Comparison of ENCODE assay signal across 9 cellular contexts in genomic region chr11:73257342-73258103, GRCh38. TPM values are rescaled to one million over a fixed set of nuclear protein-coding genes. Genes with fewer than 3 reads are reported as not detected.
DNase-seq lines count a peak whose midpoint lies in the region; ATAC-seq and TF ChIP-seq lines count a peak whose summit lies in the region.
"Had no signal": no experiment of that assay in that cellular context is flagged by ENCODE, and none has a peak within 500 bp of the region (broad histone marks: within the 10 kb centered on the region; RNA-seq: fewer than 3 reads in every experiment).

No MANE protein-coding gene starts in this region.

- POLR2A ChIA-PET in WTC11 (lab: Charles Lee) = no interaction called here

- no peak overlapping the region for H3K27ac Mint-ChIP-seq in WTC11
- H3K27ac Mint-ChIP-seq in glutamatergic neuron (ENCODE audit: unreplicated experiment) = no peak overlapping the region

- TF ChIP-seq CTCF in WTC11 (IDR thresholded peaks at IDR 0.05) (no peak), glutamatergic neuron (IDR thresholded peaks at IDR 0.05; ENCODE audit: partially characterized antibody, unreplicated experiment) (no peak)

- no peaks in the 10 kb centered on the region for H3K36me3 Mint-ChIP-seq in WTC11
- H3K36me3 Mint-ChIP-seq in glutamatergic neuron (ENCODE audit: unreplicated experiment) = no peaks in the 10 kb centered on the region

- H3K9me3 Mint-ChIP-seq in WTC11 (no peaks in the 10 kb centered on the region), glutamatergic neuron (ENCODE audit: unreplicated experiment) (no peaks in the 10 kb centered on the region)

- CTCF ChIA-PET in WTC11 (lab: Charles Lee) = interaction anchor here (0.8 to 1.8 kb wide), 8 partner anchors 13 to 115 kb away, joined by 3 to 12 read pairs (median 4); partner anchors contain the start of gene FCHSD2

- H3K27me3 Mint-ChIP-seq in WTC11 (ENCODE audit: low read depth) (peaks cover 3% of the 10 kb centered on the region), glutamatergic neuron (ENCODE audit: unreplicated experiment) (peaks cover 4% of the 10 kb centered on the region)

- no peak overlapping the region for H3K4me3 Mint-ChIP-seq in WTC11
- H3K4me3 Mint-ChIP-seq in glutamatergic neuron (ENCODE audit: unreplicated experiment) = no peak overlapping the region

- DNase-seq in GM04504 (ENCODE audit: low read depth) (peak; percentile 88), WTC11 (ENCODE audit: low spot score) (no peak), Right ventricle myocardium superior (peak; percentile 62), retina (peak; percentile 48), glutamatergic neuron (no peak)
- no peak for DNase-seq in stimulated activated naive CD4-positive, alpha-beta T cell (lab: John Stamatoyannopoulos, UW)

- peaks cover 6% of the 10 kb centered on the region; the same call in 1 of the 2 replicates for H3K4me1 Mint-ChIP-seq in WTC11
- H3K4me1 Mint-ChIP-seq in glutamatergic neuron (ENCODE audit: low read depth, unreplicated experiment) = peaks cover 6% of the 10 kb centered on the region

- intact Hi-C loops in Right ventricle myocardium superior (cut with DNase I) = no loop called here

- ATAC-seq in WTC11 (peak; percentile 48; the same call in 1 of the 2 replicates), Right ventricle myocardium superior (ENCODE audit: poor library complexity) (peak; percentile 65), GM21367 (IDR thresholded peaks at IDR 0.05; ENCODE audit: unreplicated experiment) (no peak), GM21515 (IDR thresholded peaks at IDR 0.05; ENCODE audit: unreplicated experiment) (no peak)

TF ChIP-seq in WTC11, 78 proteins besides CTCF, POLR2A, EP300 and RAD21:
- TF ChIP-seq FOXP4 (CRISPR knock-in tag; IDR thresholded peaks at IDR 0.05) = no peak
- TF ChIP-seq, protein P1, sequence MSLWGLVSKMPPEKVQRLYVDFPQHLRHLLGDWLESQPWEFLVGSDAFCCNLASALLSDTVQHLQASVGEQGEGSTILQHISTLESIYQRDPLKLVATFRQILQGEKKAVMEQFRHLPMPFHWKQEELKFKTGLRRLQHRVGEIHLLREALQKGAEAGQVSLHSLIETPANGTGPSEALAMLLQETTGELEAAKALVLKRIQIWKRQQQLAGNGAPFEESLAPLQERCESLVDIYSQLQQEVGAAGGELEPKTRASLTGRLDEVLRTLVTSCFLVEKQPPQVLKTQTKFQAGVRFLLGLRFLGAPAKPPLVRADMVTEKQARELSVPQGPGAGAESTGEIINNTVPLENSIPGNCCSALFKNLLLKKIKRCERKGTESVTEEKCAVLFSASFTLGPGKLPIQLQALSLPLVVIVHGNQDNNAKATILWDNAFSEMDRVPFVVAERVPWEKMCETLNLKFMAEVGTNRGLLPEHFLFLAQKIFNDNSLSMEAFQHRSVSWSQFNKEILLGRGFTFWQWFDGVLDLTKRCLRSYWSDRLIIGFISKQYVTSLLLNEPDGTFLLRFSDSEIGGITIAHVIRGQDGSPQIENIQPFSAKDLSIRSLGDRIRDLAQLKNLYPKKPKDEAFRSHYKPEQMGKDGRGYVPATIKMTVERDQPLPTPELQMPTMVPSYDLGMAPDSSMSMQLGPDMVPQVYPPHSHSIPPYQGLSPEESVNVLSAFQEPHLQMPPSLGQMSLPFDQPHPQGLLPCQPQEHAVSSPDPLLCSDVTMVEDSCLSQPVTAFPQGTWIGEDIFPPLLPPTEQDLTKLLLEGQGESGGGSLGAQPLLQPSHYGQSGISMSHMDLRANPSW (CRISPR knock-in tag; conservative IDR thresholded peaks at IDR 0.05; ENCODE audit: low read depth) = no peak
- TF ChIP-seq FOXP1 (CRISPR knock-in tag; IDR thresholded peaks at IDR 0.05; ENCODE audit: borderline replicate concordance) = no peak
- no peak for TF ChIP-seq RELA (CRISPR knock-in tag; IDR thresholded peaks at IDR 0.05; ENCODE audit: borderline replicate concordance)
- TF ChIP-seq, protein P2, sequence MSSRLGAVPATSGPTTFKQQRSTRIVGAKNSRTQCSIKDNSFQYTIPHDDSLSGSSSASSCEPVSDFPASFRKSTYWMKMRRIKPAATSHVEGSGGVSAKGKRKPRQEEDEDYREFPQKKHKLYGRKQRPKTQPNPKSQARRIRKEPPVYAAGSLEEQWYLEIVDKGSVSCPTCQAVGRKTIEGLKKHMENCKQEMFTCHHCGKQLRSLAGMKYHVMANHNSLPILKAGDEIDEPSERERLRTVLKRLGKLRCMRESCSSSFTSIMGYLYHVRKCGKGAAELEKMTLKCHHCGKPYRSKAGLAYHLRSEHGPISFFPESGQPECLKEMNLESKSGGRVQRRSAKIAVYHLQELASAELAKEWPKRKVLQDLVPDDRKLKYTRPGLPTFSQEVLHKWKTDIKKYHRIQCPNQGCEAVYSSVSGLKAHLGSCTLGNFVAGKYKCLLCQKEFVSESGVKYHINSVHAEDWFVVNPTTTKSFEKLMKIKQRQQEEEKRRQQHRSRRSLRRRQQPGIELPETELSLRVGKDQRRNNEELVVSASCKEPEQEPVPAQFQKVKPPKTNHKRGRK (CRISPR knock-in tag; IDR thresholded peaks at IDR 0.05; ENCODE audit: borderline replicate concordance) = no peak
- TF ChIP-seq NR3C1 (CRISPR knock-in tag; conservative IDR thresholded peaks at IDR 0.05; ENCODE audit: low read depth) = no peak
- no peak for TF ChIP-seq PRDM15 (CRISPR knock-in tag; IDR thresholded peaks at IDR 0.05)

RNA-seq across cellular contexts. Expression of gene P2RY6, which starts 14.6 kb away (rescaled TPM):
- total RNA-seq in WTC11 (2021) = 0.11 to 0.16 TPM in 2 of 3 replicates, not detected in the other
- 2.1 TPM for total RNA-seq in Right ventricle myocardium superior
- not detected for total RNA-seq in glutamatergic neuron (ENCODE audit: unreplicated experiment)
- total RNA-seq: SK-MEL-5 had no signal

RNA-seq across cellular contexts. Expression of gene P2RY2, which starts 39.4 kb away (rescaled TPM):
- total RNA-seq in WTC11 (2021) (0.94 to 1.2 TPM (median 1.2 TPM) in 3 replicates), Right ventricle myocardium superior (22.5 TPM), glutamatergic neuron (ENCODE audit: unreplicated experiment) (0.69 TPM)

RNA-seq across cellular contexts. Expression of gene ARHGEF17, which starts 50.6 kb away (rescaled TPM):
- 16.5 to 18.2 TPM (median 16.9 TPM) in 3 replicates for total RNA-seq in WTC11 (2021)
- 51.5 TPM for total RNA-seq in Right ventricle myocardium superior
- 43.3 TPM for total RNA-seq in glutamatergic neuron (ENCODE audit: unreplicated experiment)

Comparison
In these comparisons a context has a peak if more than half of its experiments do, and no peak if none do; other contexts are left out.
1. DNase-seq: peak in GM04504 (single experiment), Right ventricle myocardium superior (single experiment) and retina (single experiment); none in WTC11 (single experiment), stimulated activated naive CD4-positive, alpha-beta T cell (0 of 6) and glutamatergic neuron (single experiment).
2. ATAC-seq: peak in WTC11 (single experiment) and Right ventricle myocardium superior (single experiment); none in GM21367 (single experiment) and GM21515 (single experiment).
3. RNA of gene P2RY2, which starts 39.4 kb away (total RNA-seq): 22.5 TPM in Right ventricle myocardium superior (single experiment); 0.94 to 1.2 TPM in WTC11 and 0.69 TPM in glutamatergic neuron (single experiment); every median in the first group is over 10 times any median in the second.